Comparison of ENCODE assay signal across 28 cellular contexts in the genomic region with DNA sequence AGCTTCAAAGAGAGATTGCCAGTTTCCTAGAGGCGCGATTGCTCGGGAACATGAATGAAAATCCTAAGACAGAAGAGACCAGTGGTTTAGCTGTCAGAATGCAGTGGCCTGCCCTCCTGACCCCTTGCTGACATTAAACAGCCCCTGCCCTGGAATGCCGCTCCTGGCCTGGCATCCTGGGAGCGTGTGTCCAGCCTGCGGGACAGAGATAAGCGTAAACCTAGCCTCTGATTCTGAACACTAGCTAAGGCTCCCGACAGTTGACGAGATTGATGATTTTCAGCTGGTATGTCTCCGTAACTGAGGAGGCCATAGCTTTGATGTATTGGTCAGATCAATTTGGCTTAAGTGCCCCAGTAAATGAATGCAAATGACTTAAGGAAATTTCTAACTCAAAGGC.
DNase-seq lines count a peak whose midpoint lies in the region; ATAC-seq and TF ChIP-seq lines count a peak whose summit lies in the region.
"Had no signal": no experiment of that assay in that cellular context is flagged by ENCODE, and none has a peak within 500 bp of the region (broad histone marks: within the 10 kb centered on the region; RNA-seq: fewer than 3 reads in every experiment).

No MANE protein-coding gene starts in this region.

- H4K20me1 ChIP-seq in smooth muscle cell (ENCODE audit: low read depth): no peaks in the 10 kb centered on the region

- no peak overlapping the region for H2BK120ac ChIP-seq in mesendoderm (ENCODE audit: low read depth, low read length)

- no peak overlapping the region for H2AK5ac ChIP-seq in mesendoderm (ENCODE audit: low read length)

- H3K9ac ChIP-seq in HUES6 (ENCODE audit: low read length) (peak overlapping the region; percentile 7), mesendoderm (ENCODE audit: low read length) (no peak overlapping the region), smooth muscle cell (ENCODE audit: low read depth) (no peak overlapping the region)

- H3K79me2 ChIP-seq in mesendoderm (ENCODE audit: control insufficient read depth, insufficient read depth, low read length) (no peaks in the 10 kb centered on the region), smooth muscle cell (ENCODE audit: low read depth) (no peaks in the 10 kb centered on the region)

- H3K79me1 ChIP-seq in mesendoderm (ENCODE audit: low read length): no peaks in the 10 kb centered on the region

- no peak overlapping the region for H4K8ac ChIP-seq in mesendoderm (ENCODE audit: low read depth, low read length)

- H3K27me3 ChIP-seq in HUES6 (ENCODE audit: control insufficient read depth, insufficient read depth, low read length) (no peaks in the 10 kb centered on the region), mesendoderm (ENCODE audit: insufficient read depth, low read length, poor library complexity) (no peaks in the 10 kb centered on the region), smooth muscle cell (ENCODE audit: low read depth) (peaks cover 4% of the 10 kb centered on the region), right lobe of liver (no peaks in the 10 kb centered on the region)
- H3K27me3 ChIP-seq: body of pancreas, gastroesophageal sphincter, suprapubic skin had no signal

- no peak overlapping the region for H2BK5ac ChIP-seq in mesendoderm (ENCODE audit: low read length)

- peaks cover 19% of the 10 kb centered on the region for H3F3A ChIP-seq in smooth muscle cell (ENCODE audit: low read depth)

- H2AFZ ChIP-seq in smooth muscle cell (ENCODE audit: low read depth): no peak overlapping the region
- H2AFZ ChIP-seq: PC-9 had no signal

- peaks cover 21% of the 10 kb centered on the region for H3K4me1 ChIP-seq in HUES6 (ENCODE audit: control insufficient read depth, insufficient read depth, low read length)
- no peaks in the 10 kb centered on the region for H3K4me1 ChIP-seq in mesendoderm (ENCODE audit: control insufficient read depth, low read depth, low read length)
- peaks cover 44% of the 10 kb centered on the region for H3K4me1 ChIP-seq in smooth muscle cell (ENCODE audit: low read depth)
- H3K4me1 ChIP-seq in right lobe of liver: no peaks in the 10 kb centered on the region
- H3K4me1 ChIP-seq: gastroesophageal sphincter had no signal

- H4K5ac ChIP-seq in mesendoderm (ENCODE audit: low read length): no peak overlapping the region

- H3K4ac ChIP-seq in mesendoderm (ENCODE audit: low read depth, low read length): no peak overlapping the region

- no peak overlapping the region for H3K56ac ChIP-seq in mesendoderm (ENCODE audit: low read length)

- TF ChIP-seq POLR2A in right lobe of liver (IDR thresholded peaks at IDR 0.05): no peak

- WGBS in mesendoderm (ENCODE audit: extremely low coverage, insufficient coverage, low lambda C conversion rate): no CpG with 5 or more reads among the region's 10 CpGs
- WGBS in smooth muscle cell (ENCODE audit: low lambda C conversion rate): 6% methylated on average over 10 of the region's 10 CpGs
- WGBS in right lobe of liver (ENCODE audit: insufficient coverage, low coverage, low lambda C conversion rate, missing lambda C conversion rate): 76% methylated on average over 5 of the region's 10 CpGs

- H3K4me2 ChIP-seq in mesendoderm (ENCODE audit: low read length) (no peak overlapping the region), smooth muscle cell (peak overlapping the region; percentile 71)
- H3K4me2 ChIP-seq: PC-9 had no signal

- no peaks in the 10 kb centered on the region for H3K9me3 ChIP-seq in HUES6 (ENCODE audit: control insufficient read depth, insufficient read depth, low read depth, low read length)
- H3K9me3 ChIP-seq in smooth muscle cell (replicated peaks; ENCODE audit: low read depth): no peaks in the 10 kb centered on the region
- no peaks in the 10 kb centered on the region for H3K9me3 ChIP-seq in right lobe of liver
- H3K9me3 ChIP-seq: body of pancreas, gastroesophageal sphincter, suprapubic skin had no signal

- no peak overlapping the region for H3K23ac ChIP-seq in mesendoderm (ENCODE audit: low read length)

- H2BK15ac ChIP-seq in mesendoderm (replicated peaks; ENCODE audit: low read depth): no peak overlapping the region

- no peak overlapping the region for H3K27ac ChIP-seq in HUES6 (ENCODE audit: low read depth, low read length)
- no peak overlapping the region for H3K27ac ChIP-seq in mesendoderm (ENCODE audit: low read depth, low read length)
- no peak overlapping the region for H3K27ac ChIP-seq in smooth muscle cell (ENCODE audit: low read depth)
- H3K27ac ChIP-seq in right lobe of liver: no peak overlapping the region
- H3K27ac ChIP-seq: body of pancreas, gastroesophageal sphincter, PC-9, skin epidermis, suprapubic skin had no signal

- ATAC-seq in right lobe of liver: no peak
- ATAC-seq: body of pancreas; gastroesophageal sphincter; left colon; naive thymus-derived CD4-positive, alpha-beta T cell had no signal

- H3K18ac ChIP-seq in mesendoderm (ENCODE audit: low read length): peak overlapping the region; percentile 43

- intact Hi-C loops in right lobe of liver (cut with DNase I) (no loop called here), posterior cingulate gyrus (cut with DNase I) (no loop called here)

- peak; percentile 80 for DNase-seq in ecto neural progenitor cell (ENCODE audit: low spot score)
- DNase-seq in mesendoderm: peak; percentile 40
- DNase-seq in smooth muscle cell (lab: John Stamatoyannopoulos, UW; ENCODE audit: unreplicated experiment): no peak
- DNase-seq in right lobe of liver: no peak
- DNase-seq in midbrain (lab: John Stamatoyannopoulos, UW): no peak
- no peak for DNase-seq in posterior cingulate gyrus
- DNase-seq: ACHN; activated CD4-positive, alpha-beta memory T cell treated with anti-CD3 and anti-CD28 coated beads, Interleukin-2, amount 10 ng/mL, durations not matched to agents 7 days and 5 days; activated CD4-positive, alpha-beta T cell treated with anti-CD3 and anti-CD28 coated beads for 1 hour; activated CD8-positive, alpha-beta memory T cell treated with anti-CD3 and anti-CD28 coated beads, Interleukin-2, amount 50 U/mL, for 4 hours; activated naive CD4-positive, alpha-beta T cell treated with Interleukin-2 at 50 U/mL for 16 hours; body of pancreas; cerebellar nuclear complex; EL; hippocampal formation; immature natural killer cell; left colon; naive thymus-derived CD4-positive, alpha-beta T cell; NCI-H1436; NCI-H2081; NCI-H526; PC-9; Right ventricle myocardium superior; stimulated activated naive CD4-positive, alpha-beta T cell treated with Interleukin-2 at 50 U/mL for 16 hours had no signal

- TF ChIP-seq CTCF in smooth muscle cell (IDR thresholded peaks at IDR 0.05; ENCODE audit: borderline replicate concordance, insufficient read depth, poor library complexity, severe bottlenecking) (no peak), right lobe of liver (IDR thresholded peaks at IDR 0.05) (no peak)

- H3K4me3 ChIP-seq in HUES6 (ENCODE audit: low read depth, low read length) (no peak overlapping the region), mesendoderm (ENCODE audit: low read length) (no peak overlapping the region), smooth muscle cell (no peak overlapping the region), right lobe of liver (no peak overlapping the region)
- H3K4me3 ChIP-seq: body of pancreas, gastroesophageal sphincter, PC-9, skin epidermis, suprapubic skin had no signal

- H3K36me3 ChIP-seq in HUES6 (ENCODE audit: control insufficient read depth, insufficient read depth, low read length) (no peaks in the 10 kb centered on the region), mesendoderm (ENCODE audit: control insufficient read depth, insufficient read depth, low read length) (no peaks in the 10 kb centered on the region), smooth muscle cell (ENCODE audit: low read depth) (no peaks in the 10 kb centered on the region), right lobe of liver (no peaks in the 10 kb centered on the region)
- H3K36me3 ChIP-seq: gastroesophageal sphincter, suprapubic skin had no signal

Comparison
In these comparisons a context has a peak if more than half of its experiments do, and no peak if none do; other contexts are left out.
1. DNase-seq: peak in ecto neural progenitor cell (single experiment) and mesendoderm (single experiment); none in smooth muscle cell (single experiment), right lobe of liver (0 of 3), midbrain (single experiment) and posterior cingulate gyrus (0 of 10).